16 cellular contexts compared by ENCODE assay signal in the genomic region with DNA sequence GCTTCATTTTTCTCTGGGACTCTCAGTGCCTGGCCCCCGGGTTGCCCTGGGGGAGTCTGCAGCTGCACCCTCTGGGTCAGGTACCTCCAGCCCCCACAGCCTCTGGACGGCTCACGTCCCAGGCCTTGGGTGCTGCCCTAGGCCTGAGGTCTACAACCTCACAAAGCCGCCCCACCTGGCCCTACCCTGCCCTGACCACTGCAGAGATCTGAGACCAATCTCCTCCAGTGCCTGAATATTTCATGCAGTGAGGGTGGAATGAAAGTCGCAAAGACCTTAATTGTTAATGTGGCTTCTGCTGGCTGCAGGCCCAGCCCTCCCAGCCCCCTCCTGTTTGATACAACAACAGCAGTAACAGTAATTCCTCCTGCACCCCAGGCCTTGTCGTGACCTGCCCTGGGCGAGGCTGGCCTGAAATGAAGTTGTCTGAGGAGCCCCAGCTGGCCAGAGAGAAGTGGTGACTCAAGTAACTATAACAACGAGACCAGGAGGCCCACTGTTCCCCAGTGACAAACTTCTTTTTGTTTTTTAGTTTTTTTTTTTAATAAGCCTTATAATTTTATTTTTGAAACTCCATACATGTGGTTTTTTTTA. TPM values are rescaled to one million over a fixed set of nuclear protein-coding genes. Genes with fewer than 3 reads are reported as not detected.
DNase-seq lines count a peak whose midpoint lies in the region; ATAC-seq and TF ChIP-seq lines count a peak whose summit lies in the region.
"Had no signal": no experiment of that assay in that cellular context is flagged by ENCODE, and none has a peak within 500 bp of the region (broad histone marks: within the 10 kb centered on the region; RNA-seq: fewer than 3 reads in every experiment).

No MANE protein-coding gene starts in this region.

- no TSS peak for BruUV-seq in HCT116 (replicated peaks; lab: Mats Ljungman, UMichigan)

- no peaks in the 10 kb centered on the region for H3K9me2 ChIP-seq in HCT116 (ENCODE audit: insufficient read depth)

- TF ChIP-seq POLR2A in HCT116 (IDR thresholded peaks at IDR 0.05; ENCODE audit: borderline replicate concordance, extremely low read depth, insufficient read depth, insufficient read length): no peak

- 52% methylated on average over 8 of the region's 8 CpGs for WGBS in smooth muscle cell (ENCODE audit: low lambda C conversion rate)

- CTCF ChIA-PET in HCT116 (lab: Charles Lee): no interaction called here

- no peaks in the 10 kb centered on the region for H4K20me1 ChIP-seq in HCT116 (ENCODE audit: insufficient read depth)
- H4K20me1 ChIP-seq in smooth muscle cell (ENCODE audit: low read depth): no peaks in the 10 kb centered on the region

- ATAC-seq in HCT116 (peak; percentile 32), RWPE2 (ENCODE audit: low read depth) (peak; percentile 87), HG03342 (IDR thresholded peaks at IDR 0.05; ENCODE audit: unreplicated experiment) (no peak)
- ATAC-seq: CD8-positive, alpha-beta T cell had no signal

- H3K27ac ChIP-seq in HCT116 (ENCODE audit: low read depth, low read length) (no peak overlapping the region), RWPE2 (ENCODE audit: poor library complexity, severe bottlenecking) (peak overlapping the region; percentile 84), smooth muscle cell (ENCODE audit: low read depth) (peak overlapping the region; percentile 24), coronary artery (no peak overlapping the region)
- H3K27ac ChIP-seq: adrenal gland had no signal

- no peaks in the 10 kb centered on the region for H3K79me2 ChIP-seq in HCT116 (ENCODE audit: insufficient read depth, low read length)
- H3K79me2 ChIP-seq in smooth muscle cell (ENCODE audit: low read depth): no peaks in the 10 kb centered on the region

- H3K9me3 ChIP-seq in HCT116 (ENCODE audit: control insufficient read depth in 1 of 2, insufficient read depth in 1 of 2, low read depth in 1 of 2, low read length in 2 of 2) (no peaks in the 10 kb centered on the region), RWPE2 (ENCODE audit: severe bottlenecking) (no peaks in the 10 kb centered on the region), smooth muscle cell (replicated peaks; ENCODE audit: low read depth) (no peaks in the 10 kb centered on the region)
- H3K9me3 ChIP-seq: adrenal gland had no signal

- TF ChIP-seq RAD21 in HCT116 (IDR thresholded peaks at IDR 0.05; ENCODE audit: low read depth): no peak

- H2AFZ ChIP-seq in HCT116 (ENCODE audit: low read depth, low read length, poor library complexity, severe bottlenecking) (no peak overlapping the region), smooth muscle cell (ENCODE audit: low read depth) (no peak overlapping the region)

- H3K4me2 ChIP-seq in HCT116 (ENCODE audit: low read length) (no peak overlapping the region), smooth muscle cell (peak overlapping the region; percentile 50)

- H3K27me3 ChIP-seq in HCT116 (ENCODE audit: insufficient read depth, low read length): 0 out of 2 replicates have a peak, but pooled peaks cover 3% of the 10 kb centered on the region
- H3K27me3 ChIP-seq in RWPE2 (ENCODE audit: insufficient read depth, poor library complexity, severe bottlenecking): no peaks in the 10 kb centered on the region
- H3K27me3 ChIP-seq in smooth muscle cell (ENCODE audit: low read depth): no peaks in the 10 kb centered on the region
- H3K27me3 ChIP-seq: adrenal gland had no signal

- intact Hi-C loops in HCT116 (cut with micrococcal nuclease): no loop called here

- POLR2A ChIA-PET in HCT116 (lab: Charles Lee): no interaction called here

- RAD21 ChIA-PET in HCT116 (lab: Charles Lee; ENCODE audit: low non-redundant PET in 1 of 2, low total read pairs in 2 of 2, uncharacterized antibody in 2 of 2, unreplicated experiment in 2 of 2): no interaction called here

- H3K9ac ChIP-seq in HCT116 (ENCODE audit: low read length) (no peak overlapping the region), smooth muscle cell (ENCODE audit: low read depth) (no peak overlapping the region)

- no peaks in the 10 kb centered on the region for H3K36me3 ChIP-seq in HCT116 (ENCODE audit: control insufficient read depth in 1 of 2, insufficient read depth in 2 of 2, low read length in 2 of 2)
- no peaks in the 10 kb centered on the region for H3K36me3 ChIP-seq in RWPE2 (ENCODE audit: low read depth)
- no peaks in the 10 kb centered on the region for H3K36me3 ChIP-seq in smooth muscle cell (ENCODE audit: low read depth)
- H3K36me3 ChIP-seq: adrenal gland had no signal

- H3K4me1 ChIP-seq in HCT116 (ENCODE audit: control insufficient read depth in 1 of 2, insufficient read depth in 2 of 2, low read length in 2 of 2): peaks cover 4 to 5% of the 10 kb centered on the region in 2 experiments; a peak in 3 of 4 replicates
- peaks cover 23% of the 10 kb centered on the region for H3K4me1 ChIP-seq in RWPE2 (ENCODE audit: insufficient read depth, poor library complexity, severe bottlenecking)
- peaks cover 13% of the 10 kb centered on the region for H3K4me1 ChIP-seq in smooth muscle cell (ENCODE audit: low read depth)
- H3K4me1 ChIP-seq: adrenal gland had no signal

- DNase-seq in HCT116 (ENCODE audit: low read depth, low spot score) (no peak), RWPE2 (ENCODE audit: low spot score) (peak; percentile 92), fibroblast of peridontal ligament (ENCODE audit: extremely low read depth) (peak; percentile 49), smooth muscle cell (lab: John Stamatoyannopoulos, UW; ENCODE audit: unreplicated experiment) (no peak), coronary artery (ENCODE audit: low spot score) (no peak), NCI-H226 (no peak)
- DNase-seq: activated CD4-positive, alpha-beta T cell treated with anti-CD3 and anti-CD28 coated beads for 1 hour; adrenal gland; CD8-positive, alpha-beta T cell; dermis blood vessel endothelial cell; KBM-7; kidney glomerular epithelial cell; naive B cell; substantia nigra; SW 1271 had no signal

- H3K4me3 ChIP-seq in HCT116 (replicated peaks in 1 of 2; ENCODE audit: low read depth in 1 of 2, low read length in 2 of 2) (no peak overlapping the region), RWPE2 (ENCODE audit: severe bottlenecking) (no peak overlapping the region), smooth muscle cell (no peak overlapping the region), coronary artery (no peak overlapping the region)
- H3K4me3 ChIP-seq: adrenal gland had no signal

- H3F3A ChIP-seq in smooth muscle cell (ENCODE audit: low read depth): no peaks in the 10 kb centered on the region

- TF ChIP-seq CTCF in HCT116 (IDR thresholded peaks at IDR 0.05 in 2 of 3, conservative IDR thresholded peaks at IDR 0.05 in 1 of 3; ENCODE audit: borderline replicate concordance in 1 of 3, insufficient read depth in 1 of 3, low read depth in 2 of 3, low read length in 2 of 3): no peak
- TF ChIP-seq CTCF in RWPE2 (IDR thresholded peaks at IDR 0.05; ENCODE audit: poor library complexity, severe bottlenecking): no peak
- no peak for TF ChIP-seq CTCF in smooth muscle cell (IDR thresholded peaks at IDR 0.05; ENCODE audit: borderline replicate concordance, insufficient read depth, poor library complexity, severe bottlenecking)
- no peak for TF ChIP-seq CTCF in coronary artery (IDR thresholded peaks at IDR 0.05)

TF ChIP-seq in HCT116, 20 proteins besides CTCF, POLR2A, EP300 and RAD21:
- TF ChIP-seq EGR1 (IDR thresholded peaks at IDR 0.05; ENCODE audit: low read depth): no peak
- TF ChIP-seq, protein P1, sequence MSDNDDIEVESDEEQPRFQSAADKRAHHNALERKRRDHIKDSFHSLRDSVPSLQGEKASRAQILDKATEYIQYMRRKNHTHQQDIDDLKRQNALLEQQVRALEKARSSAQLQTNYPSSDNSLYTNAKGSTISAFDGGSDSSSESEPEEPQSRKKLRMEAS (IDR thresholded peaks at IDR 0.05): no peak
- TF ChIP-seq SP1 (IDR thresholded peaks at IDR 0.05; ENCODE audit: low read depth): no peak
- no peak for TF ChIP-seq SRF (IDR thresholded peaks at IDR 0.05; ENCODE audit: low read depth)
- TF ChIP-seq JUND (IDR thresholded peaks at IDR 0.05): no peak
- TF ChIP-seq TCF7L2 (IDR thresholded peaks at IDR 0.05; ENCODE audit: borderline replicate concordance, extremely low read depth, insufficient read depth, insufficient read length): no peak
- no peak for TF ChIP-seq CEBPB (IDR thresholded peaks at IDR 0.05; ENCODE audit: low read depth)
- no peak for TF ChIP-seq POLR2AphosphoS5 (IDR thresholded peaks at IDR 0.05; ENCODE audit: low read depth, low read length)
- no peak for TF ChIP-seq SIN3A (IDR thresholded peaks at IDR 0.05; ENCODE audit: low read depth)
- TF ChIP-seq YY1 (IDR thresholded peaks at IDR 0.05; ENCODE audit: extremely low read depth, insufficient replicate concordance, low read depth, low read length): no peak
- no peak for TF ChIP-seq CBX3 (IDR thresholded peaks at IDR 0.05; ENCODE audit: low read depth)
- TF ChIP-seq ZFX (IDR thresholded peaks at IDR 0.05): no peak
- no peak for TF ChIP-seq FOSL1 (IDR thresholded peaks at IDR 0.05; ENCODE audit: low read depth)

RNA-seq across cellular contexts. Expression of a gene that starts 8.8 kb away (rescaled TPM):
- 42.3 TPM for total RNA-seq in HCT116 (2021; ENCODE audit: unreplicated experiment)
- polyA plus RNA-seq in HCT116 (2012): 32.0 and 36.2 TPM in 2 replicates
- total RNA-seq in smooth muscle cell: 4.0 and 4.8 TPM in 2 replicates
- 5.2 and 6.5 TPM in 2 replicates for polyA plus RNA-seq in smooth muscle cell

RNA-seq across cellular contexts. Expression of a gene that starts 32.1 kb away (rescaled TPM):
- not detected for total RNA-seq in HCT116 (2021; ENCODE audit: unreplicated experiment)
- polyA plus RNA-seq in HCT116 (2012): 0.02 and 0.03 TPM in 2 replicates
- 9.1 and 9.6 TPM in 2 replicates for total RNA-seq in smooth muscle cell
- polyA plus RNA-seq in smooth muscle cell: 11.2 and 11.9 TPM in 2 replicates

Comparison
In these comparisons a context has a peak if more than half of its experiments do, and no peak if none do; other contexts are left out.
1. DNase-seq: peak in RWPE2 (single experiment) and fibroblast of peridontal ligament (single experiment); none in HCT116 (single experiment), smooth muscle cell (single experiment), coronary artery (single experiment) and NCI-H226 (single experiment).
2. H3K27ac ChIP-seq: peak in RWPE2 (single experiment) and smooth muscle cell (single experiment); none in HCT116 (single experiment) and coronary artery (0 of 2).